Comparison of ENCODE assay signal across 1 cellular context in the genomic region with DNA sequence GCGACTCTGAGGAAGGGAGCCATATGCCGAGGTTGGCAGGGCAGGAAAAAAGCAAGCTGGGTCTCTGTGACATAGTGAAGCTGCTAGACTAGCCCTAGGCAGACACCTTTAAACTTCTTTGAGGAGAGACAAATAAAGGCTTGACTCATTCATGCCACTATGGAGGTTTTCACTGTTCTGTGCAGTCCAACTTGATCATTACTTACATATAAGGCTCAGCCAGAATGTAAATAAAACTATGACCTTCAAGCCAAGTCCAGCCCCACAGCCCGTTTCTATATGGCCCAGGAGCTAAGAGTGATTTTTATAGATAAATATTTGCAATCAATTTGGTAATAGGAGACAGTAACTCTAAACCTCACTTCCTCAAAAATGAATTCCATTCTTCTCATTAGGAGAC.
TF ChIP-seq lines count a peak whose summit lies in the region.

No MANE protein-coding gene starts in this region.

TF ChIP-seq in IMR-90, 13 proteins besides CTCF, POLR2A, EP300 and RAD21 (continued from another document):
- TF ChIP-seq, protein P1, sequence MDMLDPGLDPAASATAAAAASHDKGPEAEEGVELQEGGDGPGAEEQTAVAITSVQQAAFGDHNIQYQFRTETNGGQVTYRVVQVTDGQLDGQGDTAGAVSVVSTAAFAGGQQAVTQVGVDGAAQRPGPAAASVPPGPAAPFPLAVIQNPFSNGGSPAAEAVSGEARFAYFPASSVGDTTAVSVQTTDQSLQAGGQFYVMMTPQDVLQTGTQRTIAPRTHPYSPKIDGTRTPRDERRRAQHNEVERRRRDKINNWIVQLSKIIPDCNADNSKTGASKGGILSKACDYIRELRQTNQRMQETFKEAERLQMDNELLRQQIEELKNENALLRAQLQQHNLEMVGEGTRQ (IDR thresholded peaks at IDR 0.05; ENCODE audit: low read depth, low read length): no peak
- TF ChIP-seq CHD1 (IDR thresholded peaks at IDR 0.05; ENCODE audit: low read depth, low read length): no peak
- TF ChIP-seq CEBPB (IDR thresholded peaks at IDR 0.05; ENCODE audit: low read depth, low read length): no peak
- TF ChIP-seq BHLHE40 (IDR thresholded peaks at IDR 0.05; ENCODE audit: low read depth, low read length): no peak
- no peak for TF ChIP-seq MAFK (IDR thresholded peaks at IDR 0.05; ENCODE audit: low read depth, low read length)
- TF ChIP-seq NFE2L2 (IDR thresholded peaks at IDR 0.05; ENCODE audit: low read depth, low read length): no peak
- no peak for TF ChIP-seq SMC3 (IDR thresholded peaks at IDR 0.05; ENCODE audit: low read depth, low read length)
- TF ChIP-seq, protein P2, sequence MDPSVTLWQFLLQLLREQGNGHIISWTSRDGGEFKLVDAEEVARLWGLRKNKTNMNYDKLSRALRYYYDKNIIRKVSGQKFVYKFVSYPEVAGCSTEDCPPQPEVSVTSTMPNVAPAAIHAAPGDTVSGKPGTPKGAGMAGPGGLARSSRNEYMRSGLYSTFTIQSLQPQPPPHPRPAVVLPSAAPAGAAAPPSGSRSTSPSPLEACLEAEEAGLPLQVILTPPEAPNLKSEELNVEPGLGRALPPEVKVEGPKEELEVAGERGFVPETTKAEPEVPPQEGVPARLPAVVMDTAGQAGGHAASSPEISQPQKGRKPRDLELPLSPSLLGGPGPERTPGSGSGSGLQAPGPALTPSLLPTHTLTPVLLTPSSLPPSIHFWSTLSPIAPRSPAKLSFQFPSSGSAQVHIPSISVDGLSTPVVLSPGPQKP (IDR thresholded peaks at IDR 0.05; ENCODE audit: borderline replicate concordance, low read depth, low read length): no peak
- TF ChIP-seq FOS (IDR thresholded peaks at IDR 0.05; ENCODE audit: low read depth, low read length): no peak
- TF ChIP-seq MAZ (IDR thresholded peaks at IDR 0.05; ENCODE audit: borderline replicate concordance, low read depth, low read length): no peak
- no peak for TF ChIP-seq RCOR1 (IDR thresholded peaks at IDR 0.05; ENCODE audit: insufficient replicate concordance, low read length)
